18 cellular contexts compared by ENCODE assay signal in genomic region chr7:143931739-143932138, GRCh38. TPM values are rescaled to one million over a fixed set of nuclear protein-coding genes. Genes with fewer than 3 reads are reported as not detected.
"Had no signal": no experiment of that assay in that cellular context is flagged by ENCODE, and none has a peak within 500 bp of the region (broad histone marks: within the 10 kb centered on the region; RNA-seq: fewer than 3 reads in every experiment).

No MANE protein-coding gene starts in this region.

- H3K36me3 ChIP-seq: colonic mucosa, neutrophil, right lobe of liver, suprapubic skin had no signal

- H3K9me3 ChIP-seq: colonic mucosa, neutrophil, right lobe of liver, suprapubic skin had no signal

- H3K9me3 Mint-ChIP-seq: type B pancreatic cell had no signal

- H3K27ac Mint-ChIP-seq: type B pancreatic cell had no signal

- DNase-seq: activated CD4-positive, alpha-beta T cell treated with anti-CD3 and anti-CD28 coated beads for 1 hour; activated CD4-positive, alpha-beta T cell treated with anti-CD3 and anti-CD28 coated beads, Interleukin-2, amount 50 U/mL, for 48 hours; activated naive CD4-positive, alpha-beta T cell; activated T-cell treated with anti-CD3 and anti-CD28 coated beads, Interleukin-2, amount 50 U/mL, for 4 hours; colonic mucosa; effector memory CD4-positive, alpha-beta T cell; hypothalamus; naive B cell; psoas muscle; right lobe of liver; stimulated activated CD4-positive, alpha-beta T cell treated with anti-CD3 and anti-CD28 coated beads, Interleukin-4, amount 100 ng/mL, for 1 hour; stimulated activated CD8-positive, alpha-beta memory T cell treated with anti-CD3 and anti-CD28 coated beads, Interleukin-4, amount 100 ng/mL, for 48 hours; stimulated activated naive CD8-positive, alpha-beta T cell treated with anti-CD3 and anti-CD28 coated beads, Interleukin-15, Interleukin-2, amounts not matched to agents 100 U/mL and 50 U/mL, for 24 hours had no signal

- H3K27ac ChIP-seq: colonic mucosa, neutrophil, psoas muscle, right lobe of liver, suprapubic skin had no signal

- H3K36me3 Mint-ChIP-seq: type B pancreatic cell had no signal

- H3K4me1 ChIP-seq: colonic mucosa, psoas muscle, right lobe of liver, suprapubic skin had no signal

- H3K4me3 Mint-ChIP-seq: activated T-cell treated with anti-CD3 and anti-CD28 coated beads, Interleukin-2, amount 50 U/mL, for 4 hours; naive B cell; type B pancreatic cell had no signal

- H3K27me3 ChIP-seq: colonic mucosa, neutrophil, right lobe of liver, suprapubic skin had no signal

- H3K4me3 ChIP-seq: colonic mucosa, psoas muscle, right lobe of liver, suprapubic skin had no signal

- H3K4me1 Mint-ChIP-seq: naive B cell had no signal

RNA-seq across cellular contexts. Expression of gene OR2F2, which starts 3.3 kb away (rescaled TPM):
- total RNA-seq: activated T-cell treated with anti-CD3 and anti-CD28 coated beads, Interleukin-2, amount 50 U/mL, for 4 hours; cardiac septum; colonic mucosa; lower leg skin; psoas muscle; right lobe of liver; suprapubic skin had no signal

RNA-seq across cellular contexts. Expression of gene OR2F1, which starts 22.9 kb away (rescaled TPM):
- total RNA-seq: activated T-cell treated with anti-CD3 and anti-CD28 coated beads, Interleukin-2, amount 50 U/mL, for 4 hours; cardiac septum; colonic mucosa; lower leg skin; psoas muscle; right lobe of liver; suprapubic skin had no signal
